ENCODE assay signal across 30 cellular contexts in the genomic region with DNA sequence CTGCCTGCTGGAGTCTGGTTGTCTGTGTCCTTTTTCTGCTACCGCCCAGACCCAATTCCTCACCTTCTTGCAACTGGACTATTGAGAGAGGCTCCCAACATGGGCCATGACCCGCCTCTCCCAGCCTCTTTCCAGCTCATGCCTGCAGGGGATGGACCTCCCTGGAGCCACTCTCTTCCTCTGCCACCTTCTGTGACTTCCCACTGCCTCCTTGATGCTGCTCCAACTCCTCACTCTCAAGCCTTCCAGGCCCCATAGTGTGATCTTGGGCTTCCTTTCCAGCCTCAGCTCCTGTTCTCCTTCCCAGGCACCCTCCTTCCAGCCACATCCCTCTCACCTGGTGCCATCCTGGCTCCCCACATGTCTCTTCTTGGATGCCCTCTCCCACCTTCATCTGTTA. TPM values are rescaled to one million over a fixed set of nuclear protein-coding genes. Genes with fewer than 3 reads are reported as not detected.
DNase-seq lines count a peak whose midpoint lies in the region; ATAC-seq lines count a peak whose summit lies in the region.
"Had no signal": no experiment of that assay in that cellular context is flagged by ENCODE, and none has a peak within 500 bp of the region (broad histone marks: within the 10 kb centered on the region; RNA-seq: fewer than 3 reads in every experiment).

No MANE protein-coding gene starts in this region.

- no peaks in the 10 kb centered on the region for H3K79me1 ChIP-seq in neuronal stem cell (ENCODE audit: low read depth, low read length)

- H2BK5ac ChIP-seq in neuronal stem cell (ENCODE audit: low read length), result no peak overlapping the region

- no peaks in the 10 kb centered on the region for H3K27me3 Mint-ChIP-seq in activated CD4-positive, alpha-beta T cell treated with anti-CD3 and anti-CD28 coated beads, Interleukin-2, amount 10 ng/mL, durations not matched to agents 7 days and 5 days
- no peaks in the 10 kb centered on the region for H3K27me3 Mint-ChIP-seq in CD4-positive, alpha-beta memory T cell
- no peaks in the 10 kb centered on the region for H3K27me3 Mint-ChIP-seq in activated naive CD8-positive, alpha-beta T cell treated with anti-CD3 and anti-CD28 coated beads, Interleukin-2, amount 10 ng/mL, durations not matched to agents 7 days and 5 days
- H3K27me3 Mint-ChIP-seq: type B pancreatic cell had no signal

- POLR2A ChIA-PET in activated CD4-positive, alpha-beta T cell treated with anti-CD3 and anti-CD28 coated beads, Interleukin-2, amount 10 ng/mL, durations not matched to agents 7 days and 5 days (lab: Charles Lee), result interaction anchor here (0.7 kb wide), 1 partner anchor 245 kb away, joined by 3 read pairs; no protein-coding TSS in a partner anchor
- POLR2A ChIA-PET in CD4-positive, alpha-beta memory T cell (lab: Charles Lee; ENCODE audit: partially characterized antibody), result interaction anchor here (0.8 to 3.2 kb wide), 6 partner anchors 10 to 57 kb away, joined by 3 to 9 read pairs (median 4); no protein-coding TSS in a partner anchor
- POLR2A ChIA-PET in activated naive CD8-positive, alpha-beta T cell treated with anti-CD3 and anti-CD28 coated beads, Interleukin-2, amount 10 ng/mL, durations not matched to agents 7 days and 5 days (lab: Charles Lee), result interaction anchor here (0.6 kb wide), 1 partner anchor 18 kb away, joined by 3 read pairs; no protein-coding TSS in a partner anchor

- peaks cover 86% of the 10 kb centered on the region for H3K36me3 ChIP-seq in CD4-positive, alpha-beta memory T cell (ENCODE audit: insufficient read depth, low read length)
- no peaks in the 10 kb centered on the region for H3K36me3 ChIP-seq in neuronal stem cell (replicated peaks in 1 of 2; ENCODE audit: control insufficient read depth in 2 of 2, insufficient read depth in 2 of 2, low read length in 2 of 2)
- H3K36me3 ChIP-seq: adrenal gland, WERI-Rb-1 had no signal

- no peak overlapping the region for H4K8ac ChIP-seq in neuronal stem cell (ENCODE audit: low read depth, low read length)

- no peak overlapping the region for H2AFZ ChIP-seq in neuronal stem cell (ENCODE audit: low read length)

- no peak overlapping the region for H3K4me3 Mint-ChIP-seq in activated CD4-positive, alpha-beta T cell treated with anti-CD3 and anti-CD28 coated beads, Interleukin-2, amount 10 ng/mL, durations not matched to agents 7 days and 5 days
- no peak overlapping the region for H3K4me3 Mint-ChIP-seq in CD4-positive, alpha-beta memory T cell
- no peak overlapping the region for H3K4me3 Mint-ChIP-seq in activated naive CD8-positive, alpha-beta T cell treated with anti-CD3 and anti-CD28 coated beads, Interleukin-2, amount 10 ng/mL, durations not matched to agents 7 days and 5 days
- H3K4me3 Mint-ChIP-seq: endodermal cell, HFFc6, type B pancreatic cell had no signal

- H2AK5ac ChIP-seq in neuronal stem cell (ENCODE audit: low read depth, low read length), result no peak overlapping the region

- peak overlapping the region; percentile 38 for H3K9ac ChIP-seq in neuronal stem cell (ENCODE audit: low read depth, low read length, poor library complexity)

- H3K4me3 ChIP-seq in CD4-positive, alpha-beta memory T cell (ENCODE audit: low read length in 2 of 2), result no peak overlapping the region
- H3K4me3 ChIP-seq in neuronal stem cell (ENCODE audit: low read length in 2 of 2), result no peak overlapping the region
- H3K4me3 ChIP-seq: adrenal gland, K562, spleen had no signal

- H3K27ac ChIP-seq in CD4-positive, alpha-beta memory T cell (ENCODE audit: low read depth, low read length), result no peak overlapping the region
- H3K27ac ChIP-seq in neuronal stem cell (replicated peaks; ENCODE audit: low read length), result no peak overlapping the region
- H3K27ac ChIP-seq: adrenal gland, spleen, WERI-Rb-1 had no signal

- no peak overlapping the region for H2BK12ac ChIP-seq in neuronal stem cell (ENCODE audit: low read length)

- no peak overlapping the region for H3K4me2 ChIP-seq in neuronal stem cell (ENCODE audit: insufficient read depth, low read length, poor library complexity, severe bottlenecking)

- H3K27ac Mint-ChIP-seq in activated CD4-positive, alpha-beta T cell treated with anti-CD3 and anti-CD28 coated beads, Interleukin-2, amount 10 ng/mL, durations not matched to agents 7 days and 5 days, result peak overlapping the region; percentile 14
- peak overlapping the region in 5 of 7 donors; percentile 37 to 64 (median 60) for H3K27ac Mint-ChIP-seq in CD4-positive, alpha-beta memory T cell
- H3K27ac Mint-ChIP-seq in activated naive CD8-positive, alpha-beta T cell treated with anti-CD3 and anti-CD28 coated beads, Interleukin-2, amount 10 ng/mL, durations not matched to agents 7 days and 5 days, result peak overlapping the region; percentile 46
- H3K27ac Mint-ChIP-seq: endodermal cell, HFFc6, type B pancreatic cell had no signal

- no peak for ATAC-seq in activated naive CD8-positive, alpha-beta T cell treated with anti-CD3 and anti-CD28 coated beads, Interleukin-2, amount 10 ng/mL, durations not matched to agents 7 days and 5 days (ENCODE audit: low read depth)
- no peak for ATAC-seq in GM21367 (IDR thresholded peaks at IDR 0.05; ENCODE audit: unreplicated experiment)
- ATAC-seq: K562, left colon, right cardiac atrium had no signal

- H3K4me1 ChIP-seq in CD4-positive, alpha-beta memory T cell (ENCODE audit: insufficient read depth, low read length), result no peaks in the 10 kb centered on the region
- H3K4me1 ChIP-seq in neuronal stem cell (ENCODE audit: control insufficient read depth in 2 of 2, insufficient read depth in 1 of 2, low read depth in 1 of 2, low read length in 2 of 2), result no peaks in the 10 kb centered on the region
- H3K4me1 ChIP-seq: adrenal gland, spleen had no signal

- H3K23ac ChIP-seq in neuronal stem cell (ENCODE audit: low read depth, low read length, poor library complexity), result no peak overlapping the region

- H2BK120ac ChIP-seq in neuronal stem cell (ENCODE audit: low read depth, low read length), result no peak overlapping the region

- no peak overlapping the region for H3K14ac ChIP-seq in neuronal stem cell (ENCODE audit: low read length)

- no peaks in the 10 kb centered on the region for H3K9me3 Mint-ChIP-seq in activated CD4-positive, alpha-beta T cell treated with anti-CD3 and anti-CD28 coated beads, Interleukin-2, amount 10 ng/mL, durations not matched to agents 7 days and 5 days
- H3K9me3 Mint-ChIP-seq in CD4-positive, alpha-beta memory T cell, result peaks cover 0 to 5% (median 0%) of the 10 kb centered on the region in 8 donors
- no peaks in the 10 kb centered on the region for H3K9me3 Mint-ChIP-seq in activated naive CD8-positive, alpha-beta T cell treated with anti-CD3 and anti-CD28 coated beads, Interleukin-2, amount 10 ng/mL, durations not matched to agents 7 days and 5 days
- H3K9me3 Mint-ChIP-seq: endodermal cell, HFFc6, type B pancreatic cell had no signal

- H3K27me3 ChIP-seq in CD4-positive, alpha-beta memory T cell (ENCODE audit: insufficient read depth, low read length), result no peaks in the 10 kb centered on the region
- H3K27me3 ChIP-seq in neuronal stem cell (ENCODE audit: control insufficient read depth in 3 of 3, insufficient read depth in 3 of 3, low read depth in 1 of 3, low read length in 3 of 3), result peaks cover 0 to 15% (median 0%) of the 10 kb centered on the region in 3 experiments
- H3K27me3 ChIP-seq: adrenal gland, spleen had no signal

- DNase-seq in activated CD4-positive, alpha-beta T cell treated with anti-CD3 and anti-CD28 coated beads, Interleukin-2, amount 10 ng/mL, durations not matched to agents 7 days and 5 days, result no peak
- DNase-seq in activated CD4-positive, alpha-beta T cell treated with anti-CD3 and anti-CD28 coated beads, Interleukin-2, amount 50 U/mL, for 4 hours, result no peak
- DNase-seq in CD4-positive, alpha-beta memory T cell, result no peak
- DNase-seq in activated naive CD8-positive, alpha-beta T cell treated with anti-CD3 and anti-CD28 coated beads, Interleukin-2, amount 10 ng/mL, durations not matched to agents 7 days and 5 days, result no peak
- DNase-seq in neuronal stem cell (ENCODE audit: low spot score) (no peak), NCI-H748 treated with DMSO at 0.1 percent for 48 hours (lab: John Stamatoyannopoulos, UW) (no peak)
- no peak for DNase-seq in central memory CD4-positive, alpha-beta T cell
- DNase-seq: 8988T; activated CD4-positive, alpha-beta T cell treated with anti-CD3 and anti-CD28 coated beads, Interleukin-2, amount 50 U/mL, for 1 hour; activated effector memory CD4-positive, alpha-beta T cell treated with Interleukin-2 at 50 U/mL for 16 hours; adrenal gland; cerebellar nuclear complex; dermis blood vessel endothelial cell; endodermal cell; HFFc6; left colon; NCI-H1092; NCI-H1694 treated with DMSO at 0.1 percent for 48 hours; right cardiac atrium; spleen; stimulated activated CD4-positive, alpha-beta T cell treated with anti-CD3 and anti-CD28 coated beads, Interleukin-2, amount 100 ng/mL, for 24 hours; SW 1271; T1000; WERI-Rb-1 had no signal

- H3K18ac ChIP-seq in neuronal stem cell (ENCODE audit: low read length), result no peak overlapping the region

- intact Hi-C loops in CD4-positive, alpha-beta memory T cell (cut with micrococcal nuclease), result no loop called here

- H3K9me3 ChIP-seq in CD4-positive, alpha-beta memory T cell (ENCODE audit: control insufficient read depth in 1 of 2, low read length in 2 of 2), result no peaks in the 10 kb centered on the region
- H3K9me3 ChIP-seq in neuronal stem cell (replicated peaks in 1 of 2; ENCODE audit: control insufficient read depth in 2 of 2, insufficient read depth in 1 of 2, low read depth in 1 of 2, low read length in 2 of 2), result no peaks in the 10 kb centered on the region
- H3K9me3 ChIP-seq: adrenal gland, spleen had no signal

- CTCF ChIA-PET in activated CD4-positive, alpha-beta T cell treated with anti-CD3 and anti-CD28 coated beads, Interleukin-2, amount 10 ng/mL, durations not matched to agents 7 days and 5 days (lab: Charles Lee), result interaction anchor here (1.3 to 1.4 kb wide), 3 partner anchors 9 to 17 kb away, joined by 3 to 4 read pairs (median 4); no protein-coding TSS in a partner anchor
- CTCF ChIA-PET in CD4-positive, alpha-beta memory T cell (lab: Charles Lee; ENCODE audit: partially characterized antibody), result interaction anchor here (1.2 kb wide), 1 partner anchor 59 kb away, joined by 3 read pairs; no protein-coding TSS in a partner anchor

- no peak overlapping the region for H3K4ac ChIP-seq in neuronal stem cell (ENCODE audit: low read length)

- H4K91ac ChIP-seq in neuronal stem cell (ENCODE audit: low read depth, low read length, poor library complexity), result no peak overlapping the region

- WGBS in neuronal stem cell (ENCODE audit: extremely low coverage in 2 of 2, insufficient read length in 2 of 2, insufficient replicate concordance in 1 of 2), 2 donors, result no CpG with 5 or more reads among the region's 2 CpGs

- no peak overlapping the region for H2BK15ac ChIP-seq in neuronal stem cell (ENCODE audit: low read length)

- H3K36me3 Mint-ChIP-seq in activated CD4-positive, alpha-beta T cell treated with anti-CD3 and anti-CD28 coated beads, Interleukin-2, amount 10 ng/mL, durations not matched to agents 7 days and 5 days (ENCODE audit: low read depth), result peaks cover 86% of the 10 kb centered on the region
- H3K36me3 Mint-ChIP-seq in CD4-positive, alpha-beta memory T cell, result peaks cover 74 to 85% of the 10 kb centered on the region in 2 donors
- H3K36me3 Mint-ChIP-seq in activated naive CD8-positive, alpha-beta T cell treated with anti-CD3 and anti-CD28 coated beads, Interleukin-2, amount 10 ng/mL, durations not matched to agents 7 days and 5 days, result peaks cover 62% of the 10 kb centered on the region
- H3K36me3 Mint-ChIP-seq: type B pancreatic cell had no signal

- H3K4me1 Mint-ChIP-seq in activated CD4-positive, alpha-beta T cell treated with anti-CD3 and anti-CD28 coated beads, Interleukin-2, amount 10 ng/mL, durations not matched to agents 7 days and 5 days, result peaks cover 28% of the 10 kb centered on the region
- peaks cover 0 to 13% (median 6%) of the 10 kb centered on the region in 4 donors for H3K4me1 Mint-ChIP-seq in CD4-positive, alpha-beta memory T cell
- peaks cover 37% of the 10 kb centered on the region for H3K4me1 Mint-ChIP-seq in activated naive CD8-positive, alpha-beta T cell treated with anti-CD3 and anti-CD28 coated beads, Interleukin-2, amount 10 ng/mL, durations not matched to agents 7 days and 5 days
- H3K4me1 Mint-ChIP-seq: endodermal cell had no signal

RNA-seq across cellular contexts. Expression of a gene that starts 11.1 kb away (rescaled TPM):
- 1 to 10 TPM; 1.9 to 2.6 TPM for total RNA-seq in activated CD4-positive, alpha-beta T cell treated with anti-CD3 and anti-CD28 coated beads, Interleukin-2, amount 10 ng/mL, durations not matched to agents 7 days and 5 days
- total RNA-seq in CD4-positive, alpha-beta memory T cell, result 1 to 10 TPM; 5.8 to 6.1 TPM
- polyA plus RNA-seq in CD4-positive, alpha-beta memory T cell, result 1 to 10 TPM in 1 of 2 donors, under 1 TPM in 1; 0.69 to 1.7 TPM
- 1 to 10 TPM; 7.4 to 8.1 TPM for total RNA-seq in activated naive CD8-positive, alpha-beta T cell treated with anti-CD3 and anti-CD28 coated beads, Interleukin-2, amount 10 ng/mL, durations not matched to agents 7 days and 5 days
- polyA plus RNA-seq in neuronal stem cell (2013, experiment 1 of 2), result 48.2 TPM
- 46.8 TPM for polyA plus RNA-seq in neuronal stem cell (2013, experiment 2 of 2)

RNA-seq across cellular contexts. Expression of a gene that starts 19.4 kb away (rescaled TPM):
- 10 to 100 TPM; 10.4 to 11.8 TPM for total RNA-seq in activated CD4-positive, alpha-beta T cell treated with anti-CD3 and anti-CD28 coated beads, Interleukin-2, amount 10 ng/mL, durations not matched to agents 7 days and 5 days
- total RNA-seq in CD4-positive, alpha-beta memory T cell, result 10 to 100 TPM; 15.7 to 17.8 TPM
- polyA plus RNA-seq in CD4-positive, alpha-beta memory T cell, result 1 to 10 TPM; 7.8 to 8.8 TPM
- total RNA-seq in activated naive CD8-positive, alpha-beta T cell treated with anti-CD3 and anti-CD28 coated beads, Interleukin-2, amount 10 ng/mL, durations not matched to agents 7 days and 5 days, result 10 to 100 TPM; 11.9 to 12.5 TPM
- 6.9 TPM for polyA plus RNA-seq in neuronal stem cell (2013, experiment 1 of 2)
- polyA plus RNA-seq in neuronal stem cell (2013, experiment 2 of 2), result 6.8 TPM

RNA-seq across cellular contexts. Expression of a gene that starts 42.7 kb away (rescaled TPM):
- 100 to 1,000 TPM; 521 to 598 TPM for total RNA-seq in activated CD4-positive, alpha-beta T cell treated with anti-CD3 and anti-CD28 coated beads, Interleukin-2, amount 10 ng/mL, durations not matched to agents 7 days and 5 days
- 100 to 1,000 TPM; 648 to 657 TPM for total RNA-seq in CD4-positive, alpha-beta memory T cell
- polyA plus RNA-seq in CD4-positive, alpha-beta memory T cell, result 100 to 1,000 TPM; 110 to 159 TPM
- total RNA-seq in activated naive CD8-positive, alpha-beta T cell treated with anti-CD3 and anti-CD28 coated beads, Interleukin-2, amount 10 ng/mL, durations not matched to agents 7 days and 5 days, result 100 to 1,000 TPM; 662 to 664 TPM
- 0.08 TPM for polyA plus RNA-seq in neuronal stem cell (2013, experiment 1 of 2)
- polyA plus RNA-seq in neuronal stem cell (2013, experiment 2 of 2), result 0.17 TPM
- total RNA-seq: dermis blood vessel endothelial cell, endodermal cell, HFFc6, HT1080, lung microvascular endothelial cell, NCI-H460 had no signal

RNA-seq across cellular contexts. Expression of a gene that starts 42.9 kb away (rescaled TPM):
- total RNA-seq in activated CD4-positive, alpha-beta T cell treated with anti-CD3 and anti-CD28 coated beads, Interleukin-2, amount 10 ng/mL, durations not matched to agents 7 days and 5 days, result 10 to 100 TPM; 17.5 to 18.2 TPM
- total RNA-seq in CD4-positive, alpha-beta memory T cell, result 10 to 100 TPM; 28.9 to 29.3 TPM
- 1 to 10 TPM; 4.2 to 8.8 TPM for polyA plus RNA-seq in CD4-positive, alpha-beta memory T cell
- total RNA-seq in activated naive CD8-positive, alpha-beta T cell treated with anti-CD3 and anti-CD28 coated beads, Interleukin-2, amount 10 ng/mL, durations not matched to agents 7 days and 5 days, result 10 to 100 TPM; 20.9 to 23.3 TPM
- 7.9 TPM for polyA plus RNA-seq in neuronal stem cell (2013, experiment 1 of 2)
- 8.0 TPM for polyA plus RNA-seq in neuronal stem cell (2013, experiment 2 of 2)

RNA-seq across cellular contexts. Expression of a gene that starts 56.2 kb away (rescaled TPM):
- total RNA-seq in activated CD4-positive, alpha-beta T cell treated with anti-CD3 and anti-CD28 coated beads, Interleukin-2, amount 10 ng/mL, durations not matched to agents 7 days and 5 days, result 10 to 100 TPM; 13.3 to 13.8 TPM
- total RNA-seq in CD4-positive, alpha-beta memory T cell, result 10 to 100 TPM; 21.4 to 22.7 TPM
- 10 to 100 TPM; 31.7 to 33.8 TPM for polyA plus RNA-seq in CD4-positive, alpha-beta memory T cell
- total RNA-seq in activated naive CD8-positive, alpha-beta T cell treated with anti-CD3 and anti-CD28 coated beads, Interleukin-2, amount 10 ng/mL, durations not matched to agents 7 days and 5 days, result 10 to 100 TPM; 17.8 to 18.3 TPM
- polyA plus RNA-seq in neuronal stem cell (2013, experiment 1 of 2), result 6.6 TPM
- polyA plus RNA-seq in neuronal stem cell (2013, experiment 2 of 2), result 7.2 TPM
